In the genomic region with DNA sequence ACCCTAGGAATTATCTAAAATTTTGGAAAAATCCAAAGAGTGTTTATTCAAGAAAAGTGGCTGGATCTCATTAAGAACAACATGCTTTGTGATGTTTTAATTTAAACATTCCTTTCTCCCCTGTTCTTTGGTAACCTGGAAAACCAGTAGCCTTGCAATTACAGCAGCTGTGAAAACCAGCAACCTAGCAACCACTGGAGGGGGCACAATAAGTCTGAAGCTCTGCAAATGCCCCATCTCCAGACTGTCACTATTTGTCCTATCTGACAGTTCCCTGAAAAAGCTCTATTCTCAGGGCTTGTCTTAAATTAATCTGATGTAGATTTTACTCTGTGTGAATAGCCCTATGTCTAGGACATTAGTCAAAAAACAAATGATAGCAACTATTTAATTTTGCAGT, we compare ENCODE assay signal across 18 cellular contexts.
DNase-seq lines count a peak whose midpoint lies in the region; ATAC-seq lines count a peak whose summit lies in the region.
"Had no signal": no experiment of that assay in that cellular context is flagged by ENCODE, and none has a peak within 500 bp of the region (broad histone marks: within the 10 kb centered on the region; RNA-seq: fewer than 3 reads in every experiment).

No MANE protein-coding gene starts in this region.

- peak; percentile 14 for DNase-seq in DMS 273 (lab: John Stamatoyannopoulos, UW; ENCODE audit: unreplicated experiment)
- no peak for DNase-seq in DMS 273 treated with DMSO at 0.1 percent for 48 hours (lab: John Stamatoyannopoulos, UW)
- peak; percentile 19 for DNase-seq in ELR (ENCODE audit: low read depth)
- DNase-seq in NCI-H69 (lab: John Stamatoyannopoulos, UW): peak; percentile 58
- peak; percentile 23 for DNase-seq in iPS-NIHi7 (ENCODE audit: extremely low spot score)
- DNase-seq in NCI-H1417 treated with DMSO at 0.1 percent for 48 hours (lab: John Stamatoyannopoulos, UW): no peak
- DNase-seq: AML-193, COR-L47, DMS79, HCEC 1CT, Karpas-422, MM.1S, NCI-H1092, NCI-H187, NCI-H2171, NCI-H526 treated with DMSO at 0.1 percent for 48 hours had no signal

- no peak for ATAC-seq in GM19397 (IDR thresholded peaks at IDR 0.05; ENCODE audit: unreplicated experiment)
- no peak for ATAC-seq in GM21619 (IDR thresholded peaks at IDR 0.05; ENCODE audit: unreplicated experiment)

Comparison
In these comparisons a context has a peak if more than half of its experiments do, and no peak if none do; other contexts are left out.
1. DNase-seq: peak in DMS 273 (single experiment), ELR (single experiment), NCI-H69 (single experiment) and iPS-NIHi7 (single experiment); none in DMS 273 treated with DMSO at 0.1 percent for 48 hours (single experiment) and NCI-H1417 treated with DMSO at 0.1 percent for 48 hours (single experiment).